Comparison of ENCODE assay signal across 9 cellular contexts in the genomic region with DNA sequence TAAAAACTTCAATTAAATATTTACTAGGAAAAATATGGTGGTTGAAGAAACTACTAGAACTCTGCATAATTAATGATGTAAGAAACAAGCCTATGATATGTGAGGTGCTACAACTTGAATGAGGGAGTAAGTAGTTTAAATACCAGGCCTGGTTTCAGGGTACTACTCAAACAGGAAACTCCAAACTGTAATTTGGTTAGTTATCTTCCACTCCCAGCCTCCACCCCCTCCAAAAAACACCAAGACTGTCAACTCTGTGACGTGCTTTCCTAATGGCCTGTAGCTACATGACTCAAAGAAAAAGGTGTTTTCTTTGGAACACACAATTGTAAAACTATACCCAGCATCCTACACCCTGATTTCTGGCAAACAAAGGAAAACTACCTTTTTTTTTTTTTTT. TPM values are rescaled to one million over a fixed set of nuclear protein-coding genes. Genes with fewer than 3 reads are reported as not detected.
A peak's percentile ranks its signal among the peaks of the same experiment; 100 is the strongest.
DNase-seq lines count a peak whose midpoint lies in the region; ATAC-seq and TF ChIP-seq lines count a peak whose summit lies in the region.
"Had no signal": no experiment of that assay in that cellular context is flagged by ENCODE, and none has a peak within 500 bp of the region (broad histone marks: within the 10 kb centered on the region; RNA-seq: fewer than 3 reads in every experiment).

No MANE protein-coding gene starts in this region.

- H3K4me1 ChIP-seq in mammary epithelial cell (ENCODE audit: insufficient read depth, low read length): peaks cover 24% of the 10 kb centered on the region
- H3K4me1 ChIP-seq: right lobe of liver had no signal

- no peak overlapping the region for H3K4me3 ChIP-seq in mammary epithelial cell (replicated peaks in 1 of 3; ENCODE audit: insufficient read depth in 1 of 3, low read depth in 2 of 3, low read length in 3 of 3)
- H3K4me3 ChIP-seq: right lobe of liver had no signal

- H3K27ac Mint-ChIP-seq in activated CD4-positive, alpha-beta T cell treated with anti-CD3 and anti-CD28 coated beads for 36 hours: peak overlapping the region; percentile 73

- CTCF ChIA-PET in activated CD4-positive, alpha-beta T cell treated with anti-CD3 and anti-CD28 coated beads for 36 hours (lab: Charles Lee): interaction anchor here (0.6 to 1.2 kb wide), 6 partner anchors 9 to 274 kb away, joined by 3 to 4 read pairs (median 3); no protein-coding TSS in a partner anchor
- CTCF ChIA-PET in mammary epithelial cell (lab: Charles Lee; ENCODE audit: low non-redundant PET): no interaction called here

- H3K4me3 Mint-ChIP-seq in activated CD4-positive, alpha-beta T cell treated with anti-CD3 and anti-CD28 coated beads for 36 hours: no peak overlapping the region

- H3K79me2 ChIP-seq in mammary epithelial cell (ENCODE audit: insufficient read depth, low read length): peaks cover 40% of the 10 kb centered on the region

- TF ChIP-seq CTCF in mammary epithelial cell (conservative IDR thresholded peaks at IDR 0.05 in 1 of 2, IDR thresholded peaks at IDR 0.05 in 1 of 2; ENCODE audit: extremely low read depth in 1 of 2, insufficient read depth in 1 of 2, low read depth in 1 of 2, low read length in 2 of 2): no peak

- dilution Hi-C loops in mammary epithelial cell (cut with HindIII; ENCODE audit: low sequenced_read_pairs): loop anchor here (5.0 kb wide), 1 partner anchor 88 kb away; no protein-coding TSS in a partner anchor

- 0% methylated on average over 1 of the region's 1 CpG for WGBS in mammary epithelial cell (ENCODE audit: low coverage, missing lambda C conversion rate)

- in situ Hi-C loops in mammary epithelial cell (cut with MboI; ENCODE audit: low sequenced_read_pairs in 2 of 2): no loop called here

- ATAC-seq in activated CD4-positive, alpha-beta T cell treated with anti-CD3 and anti-CD28 coated beads for 36 hours: peak; percentile 95
- ATAC-seq in HG02973 (IDR thresholded peaks at IDR 0.05; ENCODE audit: unreplicated experiment) (no peak), GM21367 (IDR thresholded peaks at IDR 0.05; ENCODE audit: unreplicated experiment) (no peak)
- ATAC-seq: right lobe of liver had no signal

- no TSS peak for BruUV-seq in mammary epithelial cell (replicated peaks; lab: Mats Ljungman, UMichigan)

- no peak overlapping the region for H3K9ac ChIP-seq in mammary epithelial cell (ENCODE audit: insufficient read depth, low read length)

- peaks cover 26% of the 10 kb centered on the region for H3K4me1 Mint-ChIP-seq in activated CD4-positive, alpha-beta T cell treated with anti-CD3 and anti-CD28 coated beads for 36 hours

- H3K36me3 Mint-ChIP-seq in activated CD4-positive, alpha-beta T cell treated with anti-CD3 and anti-CD28 coated beads for 36 hours (ENCODE audit: low read depth): peaks cover 4% of the 10 kb centered on the region

- peak overlapping the region; percentile 75 for H3K27ac ChIP-seq in mammary epithelial cell (ENCODE audit: insufficient read depth, low read depth, low read length)
- H3K27ac ChIP-seq: right lobe of liver had no signal

- no peaks in the 10 kb centered on the region for H3K9me3 ChIP-seq in mammary epithelial cell (replicated peaks; ENCODE audit: insufficient read depth, low read length)
- H3K9me3 ChIP-seq: right lobe of liver had no signal

- no peaks in the 10 kb centered on the region for H3K27me3 ChIP-seq in mammary epithelial cell (ENCODE audit: insufficient read depth, low read length)
- H3K27me3 ChIP-seq: right lobe of liver had no signal

- H3K4me2 ChIP-seq in mammary epithelial cell (ENCODE audit: insufficient read depth, low read depth, low read length): peak overlapping the region; percentile 33

- H3K36me3 ChIP-seq in mammary epithelial cell (ENCODE audit: insufficient read depth, low read length): no peaks in the 10 kb centered on the region
- H3K36me3 ChIP-seq: right lobe of liver had no signal

- POLR2A ChIA-PET in activated CD4-positive, alpha-beta T cell treated with anti-CD3 and anti-CD28 coated beads for 36 hours (lab: Charles Lee): interaction anchor here (0.6 to 1.5 kb wide), 4 partner anchors 11 to 199 kb away, joined by 3 to 7 read pairs (median 4); a partner anchor contains a TSS

- intact Hi-C loops in activated CD4-positive, alpha-beta T cell treated with anti-CD3 and anti-CD28 coated beads for 36 hours (cut with DNase I, micrococcal nuclease): no loop called here
- intact Hi-C loops in mammary epithelial cell (cut with micrococcal nuclease): loop anchor here (1.0 kb wide), 1 partner anchor 41 kb away; no protein-coding TSS in a partner anchor

- peak; percentile 71 for DNase-seq in activated CD4-positive, alpha-beta T cell treated with anti-CD3 and anti-CD28 coated beads for 36 hours
- DNase-seq in activated CD4-positive, alpha-beta T cell treated with anti-CD3 and anti-CD28 coated beads for 4 hours: no peak
- DNase-seq in OCI-M1 (lab: John Stamatoyannopoulos, UW): peak; percentile 65
- DNase-seq in mammary epithelial cell: peak; percentile 96
- peak; percentile 2 for DNase-seq in stimulated activated CD8-positive, alpha-beta memory T cell treated with anti-CD3 and anti-CD28 coated beads, Interleukin-7, amount 100 ng/mL, for 24 hours (ENCODE audit: low read depth)
- DNase-seq in glomerular visceral epithelial cell (ENCODE audit: extremely low spot score): no peak
- DNase-seq: right lobe of liver had no signal

- H2AFZ ChIP-seq in mammary epithelial cell (ENCODE audit: low read depth, low read length): no peak overlapping the region

- no peaks in the 10 kb centered on the region for H4K20me1 ChIP-seq in mammary epithelial cell (ENCODE audit: insufficient read depth, low read length)

- H3K9me3 Mint-ChIP-seq in activated CD4-positive, alpha-beta T cell treated with anti-CD3 and anti-CD28 coated beads for 36 hours (ENCODE audit: low read depth): no peaks in the 10 kb centered on the region

- H3K27me3 Mint-ChIP-seq in activated CD4-positive, alpha-beta T cell treated with anti-CD3 and anti-CD28 coated beads for 36 hours: no peaks in the 10 kb centered on the region

RNA-seq across cellular contexts. Expression of a gene that starts 55.9 kb away (rescaled TPM):
- 100 to 1,000 TPM; 103 to 107 TPM for total RNA-seq in activated CD4-positive, alpha-beta T cell treated with anti-CD3 and anti-CD28 coated beads for 36 hours
- total RNA-seq in mammary epithelial cell: 10 to 100 TPM; 21.2 to 46.0 TPM
- 52.3 TPM for polyA plus RNA-seq in mammary epithelial cell
- polyA minus RNA-seq in mammary epithelial cell: 54.2 TPM

Comparison
In these comparisons a context has a peak if more than half of its experiments do, and no peak if none do; other contexts are left out.
1. DNase-seq: peak in activated CD4-positive, alpha-beta T cell treated with anti-CD3 and anti-CD28 coated beads for 36 hours (single experiment), OCI-M1 (single experiment), mammary epithelial cell (single experiment) and stimulated activated CD8-positive, alpha-beta memory T cell treated with anti-CD3 and anti-CD28 coated beads, Interleukin-7, amount 100 ng/mL, for 24 hours (single experiment); none in activated CD4-positive, alpha-beta T cell treated with anti-CD3 and anti-CD28 coated beads for 4 hours (0 of 2) and glomerular visceral epithelial cell (single experiment).